ENCODE assay signal across 8 cellular contexts in the genomic region with DNA sequence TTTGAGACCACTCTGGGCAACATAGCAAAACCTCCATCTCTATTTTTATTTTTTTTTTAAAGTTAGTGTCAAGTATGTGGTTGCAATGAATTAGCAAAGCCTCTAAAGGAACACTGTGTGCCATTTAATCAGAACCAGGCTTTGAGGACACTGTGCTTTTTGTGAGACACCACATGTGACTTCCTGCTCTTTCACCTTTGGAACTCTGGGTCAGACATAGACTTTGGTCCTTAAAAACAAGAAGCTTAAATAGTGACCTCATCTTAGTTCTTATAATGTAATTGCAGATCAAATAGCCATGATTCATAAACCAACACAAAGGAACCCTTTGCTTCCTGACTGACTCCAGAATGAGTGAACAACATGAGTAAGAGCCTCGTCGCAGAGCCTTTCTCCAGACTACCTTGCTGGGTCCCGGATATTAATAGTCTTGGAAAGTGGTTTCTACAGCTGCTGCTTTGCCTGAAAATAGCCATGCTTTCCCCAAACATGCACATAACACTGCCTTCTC.
DNase-seq lines count a peak whose midpoint lies in the region; ATAC-seq and TF ChIP-seq lines count a peak whose summit lies in the region.
"Not testable (repeated sequence)": the region's sequence is repeated elsewhere in the genome, so short reads cannot be mapped to it uniquely, and the experiment has no call there.

No MANE protein-coding gene starts in this region.

- ATAC-seq in thoracic aorta (ENCODE audit: insufficient number of reproducible peaks, low FRiP score, low read depth), result not testable (repeated sequence)

- H3K27me3 Mint-ChIP-seq in HFFc6 (ENCODE audit: insufficient read depth); neural progenitor cell (ENCODE audit: insufficient read depth, low read depth): not testable (repeated sequence)

- H3F3A ChIP-seq in neural progenitor cell (ENCODE audit: low read depth), result not testable (repeated sequence)

- peak; percentile 84 for DNase-seq in BJ (ENCODE audit: low read depth)
- DNase-seq in HFFc6, result peak; percentile 92
- DNase-seq in RKO (ENCODE audit: low spot score), result peak; percentile 98
- DNase-seq in ascending aorta (ENCODE audit: low spot score in 2 of 2), result peak in 1 of 2 donors; percentile 75
- DNase-seq in epithelial cell of esophagus (ENCODE audit: low read depth), result peak; percentile 94
- DNase-seq in hepatic stellate cell (ENCODE audit: low spot score), result peak; percentile 49
- DNase-seq in neural progenitor cell (ENCODE audit: low spot score); thoracic aorta (ENCODE audit: low spot score): not testable (repeated sequence)

- H3K9me3 ChIP-seq in ascending aorta; neural progenitor cell (ENCODE audit: low read depth); thoracic aorta: not testable (repeated sequence)

- H3K4me1 ChIP-seq in ascending aorta (peaks cover 0 to 22% of the 10 kb centered on the region in 2 donors), neural progenitor cell (peaks cover 14% of the 10 kb centered on the region), thoracic aorta (ENCODE audit: control insufficient read depth in 1 of 2, low read depth in 2 of 2) (peaks cover 13 to 27% of the 10 kb centered on the region in 2 donors)

- H3K27ac Mint-ChIP-seq in HFFc6 (peak overlapping the region; percentile 91), neural progenitor cell (peak overlapping the region; percentile 93)

- intact Hi-C loops in ascending aorta (cut with DNase I), result not testable (repeated sequence)

- H3K4me3 Mint-ChIP-seq in HFFc6, result peak overlapping the region; percentile 42
- H3K4me3 Mint-ChIP-seq in neural progenitor cell, result not testable (repeated sequence)

- H3K4me1 Mint-ChIP-seq in HFFc6 (ENCODE audit: low read depth) (peaks cover 60% of the 10 kb centered on the region), neural progenitor cell (peaks cover 69% of the 10 kb centered on the region)

- H3K27ac ChIP-seq in ascending aorta (peak overlapping the region; percentile 77 to 92), thoracic aorta (peak overlapping the region; percentile 73 to 79)
- not testable (repeated sequence) for H3K27ac ChIP-seq in neural progenitor cell

- not testable (repeated sequence) for TF ChIP-seq CTCF in BJ (IDR thresholded peaks at IDR 0.05; ENCODE audit: insufficient read depth, low read depth, low read length); HFFc6 (IDR thresholded peaks at IDR 0.05); ascending aorta (IDR thresholded peaks at IDR 0.05); epithelial cell of esophagus (IDR thresholded peaks at IDR 0.05; ENCODE audit: insufficient read depth, low read depth, low read length, missing control alignments); neural progenitor cell (IDR thresholded peaks at IDR 0.05); thoracic aorta (IDR thresholded peaks at IDR 0.05)

- CTCF ChIA-PET in BJ (lab: Yijun Ruan, JAX), result interaction anchor here (1.0 kb wide), 1 partner anchor 144 kb away, joined by 4 read pairs; no protein-coding TSS in a partner anchor

- H3K79me2 ChIP-seq in neural progenitor cell (ENCODE audit: low read depth), result not testable (repeated sequence)

- POLR2A ChIA-PET in BJ (lab: Charles Lee), result not testable (repeated sequence)

- not testable (repeated sequence) for H3K9ac ChIP-seq in neural progenitor cell

- H3K36me3 Mint-ChIP-seq in HFFc6 (ENCODE audit: low read depth), result peaks cover 61% of the 10 kb centered on the region
- peaks cover 47% of the 10 kb centered on the region for H3K36me3 Mint-ChIP-seq in neural progenitor cell

- not testable (repeated sequence) for H4K20me1 ChIP-seq in neural progenitor cell (ENCODE audit: low read depth)

- not testable (repeated sequence) for H2AFZ ChIP-seq in neural progenitor cell (replicated peaks)

- H3K27me3 ChIP-seq in BJ (ENCODE audit: control insufficient read depth, insufficient read depth, low read length); ascending aorta; neural progenitor cell; thoracic aorta (replicated peaks; ENCODE audit: insufficient read depth): not testable (repeated sequence)

- not testable (repeated sequence) for H3K4me3 ChIP-seq in BJ (ENCODE audit: low read depth, low read length); ascending aorta; epithelial cell of esophagus (ENCODE audit: low read length); neural progenitor cell; thoracic aorta

- H3K36me3 ChIP-seq in BJ (ENCODE audit: control insufficient read depth, insufficient read depth, low read length) (peaks cover 12% of the 10 kb centered on the region), ascending aorta (peaks cover 4 to 14% of the 10 kb centered on the region in 2 donors)
- H3K36me3 ChIP-seq in neural progenitor cell, thoracic aorta: not testable (repeated sequence)

- not testable (repeated sequence) for H3K9me3 Mint-ChIP-seq in HFFc6
- peaks cover 16% of the 10 kb centered on the region for H3K9me3 Mint-ChIP-seq in neural progenitor cell

- not testable (repeated sequence) for H3K4me2 ChIP-seq in neural progenitor cell
